In genomic region chr7:152354061-152354460, GRCh38 we compare ENCODE assay signal across 27 cellular contexts.
DNase-seq lines count a peak whose midpoint lies in the region; ATAC-seq and TF ChIP-seq lines count a peak whose summit lies in the region.
"Had no signal": no experiment of that assay in that cellular context is flagged by ENCODE, and none has a peak within 500 bp of the region (broad histone marks: within the 10 kb centered on the region; RNA-seq: fewer than 3 reads in every experiment).

No MANE protein-coding gene starts in this region.

- H3K4me3 Mint-ChIP-seq in nephron progenitor cell: no peak overlapping the region
- H3K4me3 Mint-ChIP-seq: activated naive CD4-positive, alpha-beta T cell treated with anti-CD3 and anti-CD28 coated beads, Interleukin-2, amount 10 ng/mL, durations not matched to agents 7 days and 5 days; activated T-cell treated with anti-CD3 and anti-CD28 coated beads, Interleukin-2, amount 50 U/mL, for 4 hours; CD8-positive, alpha-beta memory T cell; stimulated activated effector memory CD8-positive, alpha-beta T cell treated with anti-CD3 and anti-CD28 coated beads, Interleukin-12 subunit alpha, Interleukin-12 subunit beta, amount 100 ng/mL, for 72 hours had no signal

- peaks cover 18% of the 10 kb centered on the region for H3K4me1 Mint-ChIP-seq in nephron progenitor cell
- H3K4me1 Mint-ChIP-seq: activated naive CD4-positive, alpha-beta T cell treated with anti-CD3 and anti-CD28 coated beads, Interleukin-2, amount 10 ng/mL, durations not matched to agents 7 days and 5 days had no signal

- H2AFZ ChIP-seq in Karpas-422 (ENCODE audit: low read length): no peak overlapping the region

- TF ChIP-seq CTCF in choroid plexus epithelial cell (conservative IDR thresholded peaks at IDR 0.05; ENCODE audit: low read depth, low read length): no peak
- no peak for TF ChIP-seq CTCF in nephron progenitor cell (IDR thresholded peaks at IDR 0.05)

- no peak overlapping the region for H3K9ac ChIP-seq in Karpas-422 (ENCODE audit: low read length)

- no peak for ATAC-seq in GM19328 (IDR thresholded peaks at IDR 0.05; ENCODE audit: unreplicated experiment)
- ATAC-seq: activated T-cell treated with anti-CD3 and anti-CD28 coated beads, Interleukin-2, amount 50 U/mL, for 4 hours; HCT116; sciatic nerve; stimulated activated effector memory CD8-positive, alpha-beta T cell treated with anti-CD3 and anti-CD28 coated beads, Interleukin-12 subunit alpha, Interleukin-12 subunit beta, amount 100 ng/mL, for 72 hours had no signal

- H3K4me2 ChIP-seq in Karpas-422 (ENCODE audit: low read depth, low read length, poor library complexity, severe bottlenecking): no peak overlapping the region

- no peak overlapping the region for H3K4me3 ChIP-seq in Karpas-422 (ENCODE audit: low read length)
- H3K4me3 ChIP-seq in choroid plexus epithelial cell (ENCODE audit: low read depth, low read length): no peak overlapping the region
- H3K4me3 ChIP-seq: ascending aorta, colonic mucosa, heart right ventricle, MG63, testis had no signal

- peak overlapping the region; percentile 49 for H3K27ac Mint-ChIP-seq in nephron progenitor cell
- H3K27ac Mint-ChIP-seq: activated naive CD4-positive, alpha-beta T cell treated with anti-CD3 and anti-CD28 coated beads, Interleukin-2, amount 10 ng/mL, durations not matched to agents 7 days and 5 days; stimulated activated effector memory CD8-positive, alpha-beta T cell treated with anti-CD3 and anti-CD28 coated beads, Interleukin-12 subunit alpha, Interleukin-12 subunit beta, amount 100 ng/mL, for 72 hours had no signal

- H3K9me3 Mint-ChIP-seq in nephron progenitor cell: peaks cover 5% of the 10 kb centered on the region

- H3K27ac ChIP-seq in Karpas-422 (ENCODE audit: low read length): peak overlapping the region; percentile 86; the same call in 1 of the 2 replicates
- H3K27ac ChIP-seq: colonic mucosa, heart right ventricle had no signal

- H3K36me3 Mint-ChIP-seq in nephron progenitor cell (ENCODE audit: low read depth): peaks cover 68% of the 10 kb centered on the region

- peaks cover 9% of the 10 kb centered on the region; the same call in 1 of the 2 replicates for H4K20me1 ChIP-seq in Karpas-422 (ENCODE audit: insufficient read depth, low read depth, low read length)

- peak; percentile 46 for DNase-seq in AG20443 (ENCODE audit: low spot score)
- no peak for DNase-seq in Karpas-422
- peak; percentile 71 for DNase-seq in choroid plexus epithelial cell (ENCODE audit: low read depth)
- DNase-seq in nephron progenitor cell: no peak
- DNase-seq in NCI-H446 (lab: John Stamatoyannopoulos, UW): no peak
- no peak for DNase-seq in NCI-H1694 treated with DMSO at 0.1 percent for 48 hours (lab: John Stamatoyannopoulos, UW)
- DNase-seq in effector CD4-positive, alpha-beta T cell: no peak
- DNase-seq: activated CD4-positive, alpha-beta T cell treated with anti-CD3 and anti-CD28 coated beads for 1 hour; activated CD8-positive, alpha-beta memory T cell treated with anti-CD3 and anti-CD28 coated beads for 24 hours; activated naive CD4-positive, alpha-beta T cell treated with anti-CD3 and anti-CD28 coated beads, Interleukin-2, amount 10 ng/mL, durations not matched to agents 7 days and 5 days; activated T-cell treated with anti-CD3 and anti-CD28 coated beads, Interleukin-2, amount 50 U/mL, for 4 hours; CD8-positive, alpha-beta memory T cell; colonic mucosa; heart right ventricle; MG63; NCI-H1436 treated with DMSO at 0.1 percent for 48 hours; NCI-H2171 treated with DMSO at 0.1 percent for 48 hours; NCI-H748 treated with DMSO at 0.1 percent for 48 hours; occipital lobe; SW 1271; testis had no signal

- H3K27me3 Mint-ChIP-seq in nephron progenitor cell (ENCODE audit: low read depth, poor library complexity): no peaks in the 10 kb centered on the region
- H3K27me3 Mint-ChIP-seq: activated naive CD4-positive, alpha-beta T cell treated with anti-CD3 and anti-CD28 coated beads, Interleukin-2, amount 10 ng/mL, durations not matched to agents 7 days and 5 days; CD8-positive, alpha-beta memory T cell; IgD-negative memory B cell had no signal

- no peaks in the 10 kb centered on the region for H3K9me2 ChIP-seq in Karpas-422 (replicated peaks; ENCODE audit: insufficient read depth, low read length)

- H3K9me3 ChIP-seq in Karpas-422 (ENCODE audit: low read length): no peaks in the 10 kb centered on the region
- H3K9me3 ChIP-seq: ascending aorta, colonic mucosa, heart right ventricle, MG63, testis had no signal

- H3K79me2 ChIP-seq in Karpas-422 (ENCODE audit: low read length): peaks cover 91% of the 10 kb centered on the region

- H3K27me3 ChIP-seq in Karpas-422 (ENCODE audit: low read length): no peaks in the 10 kb centered on the region
- H3K27me3 ChIP-seq: ascending aorta, colonic mucosa, heart right ventricle, MG63, testis had no signal

- H3K36me3 ChIP-seq in Karpas-422 (ENCODE audit: insufficient read depth, low read length): peaks cover 26% of the 10 kb centered on the region
- H3K36me3 ChIP-seq: colonic mucosa had no signal

- peaks cover 71% of the 10 kb centered on the region for H3K4me1 ChIP-seq in Karpas-422 (ENCODE audit: low read length)
- H3K4me1 ChIP-seq: colonic mucosa had no signal

Comparison
In these comparisons a context has a peak if more than half of its experiments do, and no peak if none do; other contexts are left out.
1. DNase-seq: peak in AG20443 (single experiment) and choroid plexus epithelial cell (single experiment); none in Karpas-422 (single experiment), nephron progenitor cell (single experiment), NCI-H446 (0 of 2), NCI-H1694 treated with DMSO at 0.1 percent for 48 hours (single experiment) and effector CD4-positive, alpha-beta T cell (single experiment).